Comparison of ENCODE assay signal across 1 cellular context in the genomic region with DNA sequence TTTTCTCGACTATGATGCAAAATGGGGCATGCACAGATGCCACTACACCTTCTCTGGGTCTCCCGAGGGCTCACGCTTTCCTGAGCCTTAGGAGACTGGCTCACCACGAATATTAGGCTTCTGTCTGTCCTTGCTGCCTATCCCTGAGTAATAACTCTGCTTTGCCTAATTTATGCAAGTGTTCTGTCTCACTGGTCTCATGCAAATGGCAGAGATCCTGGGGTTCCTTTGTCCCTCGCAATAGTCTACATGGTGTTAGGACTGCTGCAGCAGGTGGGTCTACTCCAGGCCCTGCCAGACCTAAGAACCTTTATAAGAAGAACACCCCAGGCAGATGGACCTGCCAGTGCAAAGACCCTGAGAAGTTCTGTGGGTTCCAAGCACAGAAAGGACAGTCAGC.
TF ChIP-seq lines count a peak whose summit lies in the region.

No MANE protein-coding gene starts in this region.

TF ChIP-seq in WTC11, 78 proteins besides CTCF, POLR2A, EP300 and RAD21 (continued from another document):
- TF ChIP-seq, protein P1, sequence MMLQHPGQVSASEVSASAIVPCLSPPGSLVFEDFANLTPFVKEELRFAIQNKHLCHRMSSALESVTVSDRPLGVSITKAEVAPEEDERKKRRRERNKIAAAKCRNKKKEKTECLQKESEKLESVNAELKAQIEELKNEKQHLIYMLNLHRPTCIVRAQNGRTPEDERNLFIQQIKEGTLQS (CRISPR knock-in tag; conservative IDR thresholded peaks at IDR 0.05) = no peak
- TF ChIP-seq NR1H2 (CRISPR knock-in tag; IDR thresholded peaks at IDR 0.05) (no peak), ZSCAN18 (CRISPR knock-in tag; IDR thresholded peaks at IDR 0.05) (no peak), SMAD3 (CRISPR knock-in tag; IDR thresholded peaks at IDR 0.05; ENCODE audit: borderline replicate concordance) (no peak), TEAD1 (CRISPR knock-in tag; IDR thresholded peaks at IDR 0.05) (no peak)
- TF ChIP-seq, protein P2, sequence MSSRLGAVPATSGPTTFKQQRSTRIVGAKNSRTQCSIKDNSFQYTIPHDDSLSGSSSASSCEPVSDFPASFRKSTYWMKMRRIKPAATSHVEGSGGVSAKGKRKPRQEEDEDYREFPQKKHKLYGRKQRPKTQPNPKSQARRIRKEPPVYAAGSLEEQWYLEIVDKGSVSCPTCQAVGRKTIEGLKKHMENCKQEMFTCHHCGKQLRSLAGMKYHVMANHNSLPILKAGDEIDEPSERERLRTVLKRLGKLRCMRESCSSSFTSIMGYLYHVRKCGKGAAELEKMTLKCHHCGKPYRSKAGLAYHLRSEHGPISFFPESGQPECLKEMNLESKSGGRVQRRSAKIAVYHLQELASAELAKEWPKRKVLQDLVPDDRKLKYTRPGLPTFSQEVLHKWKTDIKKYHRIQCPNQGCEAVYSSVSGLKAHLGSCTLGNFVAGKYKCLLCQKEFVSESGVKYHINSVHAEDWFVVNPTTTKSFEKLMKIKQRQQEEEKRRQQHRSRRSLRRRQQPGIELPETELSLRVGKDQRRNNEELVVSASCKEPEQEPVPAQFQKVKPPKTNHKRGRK (CRISPR knock-in tag; IDR thresholded peaks at IDR 0.05; ENCODE audit: borderline replicate concordance) = no peak
